ENCODE assay signal across 16 cellular contexts in genomic region chr12:104714369-104714768, GRCh38.
"Had no signal": no experiment of that assay in that cellular context is flagged by ENCODE, and none has a peak within 500 bp of the region (broad histone marks: within the 10 kb centered on the region; RNA-seq: fewer than 3 reads in every experiment).

No MANE protein-coding gene starts in this region.

- H3K9me3 Mint-ChIP-seq: activated T-cell treated with anti-CD3 and anti-CD28 coated beads, Interleukin-2, amount 50 U/mL, for 4 hours had no signal

- FAIRE-seq: astrocyte, small intestine, TTC549 had no signal

- H3K27ac ChIP-seq: cardiac muscle cell, epithelial cell of prostate, gastroesophageal sphincter, neutrophil, right atrium auricular region, SK-N-MC had no signal

- H3K27me3 ChIP-seq: cardiac muscle cell, gastroesophageal sphincter, neutrophil, right atrium auricular region had no signal

- H3K4me3 Mint-ChIP-seq: activated T-cell treated with anti-CD3 and anti-CD28 coated beads, Interleukin-2, amount 50 U/mL, for 4 hours had no signal

- DNase-seq: activated CD4-positive, alpha-beta T cell treated with anti-CD3 and anti-CD28 coated beads, Interleukin-2, amount 50 U/mL, for 4 hours; activated T-cell treated with anti-CD3 and anti-CD28 coated beads, Interleukin-2, amount 50 U/mL, for 4 hours; cortex of kidney; effector memory CD4-positive, alpha-beta T cell; kidney glomerular epithelial cell; small intestine; substantia nigra; trophoblast cell had no signal

- H3K9me3 ChIP-seq: gastroesophageal sphincter, neutrophil, right atrium auricular region had no signal

- ATAC-seq: activated T-cell treated with anti-CD3 and anti-CD28 coated beads, Interleukin-2, amount 50 U/mL, for 4 hours; gastroesophageal sphincter had no signal

- H3K36me3 ChIP-seq: cardiac muscle cell, gastroesophageal sphincter, right atrium auricular region had no signal

- H3K4me3 ChIP-seq: cardiac muscle cell, gastroesophageal sphincter, right atrium auricular region, SK-N-MC had no signal
